Comparison of ENCODE assay signal across 22 cellular contexts in genomic region chrX:13495232-13495631, GRCh38.
DNase-seq lines count a peak whose midpoint lies in the region; ATAC-seq and TF ChIP-seq lines count a peak whose summit lies in the region.
"Had no signal": no experiment of that assay in that cellular context is flagged by ENCODE, and none has a peak within 500 bp of the region (broad histone marks: within the 10 kb centered on the region; RNA-seq: fewer than 3 reads in every experiment).

No MANE protein-coding gene starts in this region.

- no peaks in the 10 kb centered on the region for H3K4me1 ChIP-seq in testis

- TF ChIP-seq POLR2A in testis (IDR thresholded peaks at IDR 0.05), result no peak

- 71 to 100% methylated on average over 1 of the region's 1 CpG for WGBS in testis, 2 donors

- H3K9me3 ChIP-seq in testis, result no peaks in the 10 kb centered on the region

- no peak for TF ChIP-seq CTCF in HL-60 (IDR thresholded peaks at IDR 0.05; ENCODE audit: insufficient read depth, low read length)
- no peak for TF ChIP-seq CTCF in testis (IDR thresholded peaks at IDR 0.05)

- H3K27ac ChIP-seq in HL-60 (replicated peaks) (peak overlapping the region; percentile 67), testis (no peak overlapping the region)
- H3K27ac ChIP-seq: brain microvascular endothelial cell, epithelial cell of prostate, KMS-11, skin epidermis had no signal

- DNase-seq in COLO668 (lab: John Stamatoyannopoulos, UW; ENCODE audit: unreplicated experiment), result peak; percentile 67
- peak in 1 of 2 experiments; percentile 2 for DNase-seq in HL-60 (ENCODE audit: low read depth in 1 of 2, low spot score in 1 of 2)
- DNase-seq in NCI-H446 (lab: John Stamatoyannopoulos, UW), result peak; percentile 65 to 85
- no peak for DNase-seq in left colon
- DNase-seq in kidney glomerular epithelial cell (lab: John Stamatoyannopoulos, UW), result no peak
- DNase-seq in testis, result no peak
- DNase-seq in HUDEP-2 (lab: John Stamatoyannopoulos, UW; ENCODE audit: unreplicated experiment in 76 of 76), result no peak
- DNase-seq: ACHN; activated CD8-positive, alpha-beta T cell treated with anti-CD3 and anti-CD28 coated beads, Interleukin-2, amount 10 ng/mL, durations not matched to agents 7 days and 5 days; activated gamma-delta T cell; activated naive CD8-positive, alpha-beta T cell treated with anti-CD3 and anti-CD28 coated beads, Interleukin-2, amount 50 U/mL, for 24 hours; brain microvascular endothelial cell; DND-41; GOT3; MV-4-11; NCI-H2081 treated with DMSO at 0.1 percent for 48 hours; SIG-M5; stimulated activated CD4-positive, alpha-beta T cell treated with anti-CD3 and anti-CD28 coated beads, Interleukin-2, amount 100 ng/mL, for 24 hours had no signal

- H3K36me3 ChIP-seq in testis (ENCODE audit: low read depth, missing control alignments), result no peaks in the 10 kb centered on the region
- H3K36me3 ChIP-seq: brain microvascular endothelial cell had no signal

- intact Hi-C loops in left colon (cut with DNase I, micrococcal nuclease) (no loop called here), testis (cut with DNase I; ENCODE audit: low total_unique reads) (no loop called here)

- peak; percentile 56 for ATAC-seq in left colon
- ATAC-seq in HG02678 (IDR thresholded peaks at IDR 0.05; ENCODE audit: unreplicated experiment), result no peak
- ATAC-seq: activated CD8-positive, alpha-beta T cell treated with anti-CD3 and anti-CD28 coated beads, Interleukin-2, amount 10 ng/mL, durations not matched to agents 7 days and 5 days; activated naive CD8-positive, alpha-beta T cell treated with anti-CD3 and anti-CD28 coated beads, Interleukin-2, amount 50 U/mL, for 24 hours had no signal

- H3K4me3 ChIP-seq in HL-60 (replicated peaks; ENCODE audit: insufficient read depth, low read length) (no peak overlapping the region), testis (no peak overlapping the region)
- H3K4me3 ChIP-seq: skin epidermis had no signal

- H3K27me3 ChIP-seq in HL-60 (ENCODE audit: insufficient read depth, poor library complexity, severe bottlenecking) (no peaks in the 10 kb centered on the region), testis (no peaks in the 10 kb centered on the region)
- H3K27me3 ChIP-seq: brain microvascular endothelial cell had no signal

Comparison
In these comparisons a context has a peak if more than half of its experiments do, and no peak if none do; other contexts are left out.
1. DNase-seq: peak in COLO668 (single experiment) and NCI-H446 (2 of 2); none in left colon (0 of 2), kidney glomerular epithelial cell (single experiment), testis (single experiment) and HUDEP-2 (0 of 76).